Comparison of ENCODE assay signal across 14 cellular contexts in the genomic region with DNA sequence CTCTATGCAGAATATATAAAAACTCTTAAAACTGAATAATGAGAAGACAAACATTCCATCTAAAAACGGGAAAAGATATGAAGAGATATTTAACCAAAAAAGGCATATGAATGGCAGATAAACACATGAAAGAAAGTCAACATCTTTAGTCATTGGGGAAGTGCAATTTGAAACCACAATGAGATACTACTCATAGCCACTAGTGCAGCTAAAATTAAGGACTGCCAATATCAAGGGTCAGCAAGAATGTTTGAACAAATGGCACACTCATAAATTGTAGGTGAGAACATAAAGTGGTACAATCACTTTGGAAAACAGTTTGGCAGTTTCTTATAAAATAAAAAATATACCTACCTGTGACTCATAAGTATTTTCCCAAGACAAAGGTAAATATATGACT.
DNase-seq lines count a peak whose midpoint lies in the region; ATAC-seq and TF ChIP-seq lines count a peak whose summit lies in the region.
"Had no signal": no experiment of that assay in that cellular context is flagged by ENCODE, and none has a peak within 500 bp of the region (broad histone marks: within the 10 kb centered on the region; RNA-seq: fewer than 3 reads in every experiment).

No MANE protein-coding gene starts in this region.

- no peaks in the 10 kb centered on the region for H3K9me3 ChIP-seq in right atrium auricular region
- H3K9me3 ChIP-seq in left ventricle myocardium inferior (replicated peaks) = no peaks in the 10 kb centered on the region

- H3K4me1 ChIP-seq in right atrium auricular region (no peaks in the 10 kb centered on the region), left ventricle myocardium inferior (no peaks in the 10 kb centered on the region)

- DNase-seq in ELR (ENCODE audit: low read depth) (peak; percentile 42), LNCaP clone FGC (ENCODE audit: low read depth) (peak; percentile 22), RPMI7951 (ENCODE audit: low read depth) (peak; percentile 48), fibroblast of mammary gland (ENCODE audit: low read depth) (peak; percentile 53), right atrium auricular region (ENCODE audit: low spot score) (no peak), left ventricle myocardium inferior (no peak)
- DNase-seq: Calu3; CD4-positive, alpha-beta T cell; H7; NCI-H1092 treated with DMSO at 0.1 percent for 48 hours; NCI-H1694 treated with DMSO at 0.1 percent for 48 hours; NCI-H446; RPMI8226 had no signal

- intact Hi-C loops in left ventricle myocardium inferior (cut with micrococcal nuclease) = no loop called here

- H3K36me3 ChIP-seq in right atrium auricular region (no peaks in the 10 kb centered on the region), left ventricle myocardium inferior (no peaks in the 10 kb centered on the region)

- no peak for ATAC-seq in GM18505 (IDR thresholded peaks at IDR 0.05; ENCODE audit: unreplicated experiment)

- no peak overlapping the region for H3K27ac ChIP-seq in right atrium auricular region
- no peak overlapping the region for H3K27ac ChIP-seq in left ventricle myocardium inferior (replicated peaks)

- TF ChIP-seq CTCF in LNCaP clone FGC (IDR thresholded peaks at IDR 0.05; ENCODE audit: control insufficient read depth, extremely low read depth, insufficient read depth) (no peak), fibroblast of mammary gland (conservative IDR thresholded peaks at IDR 0.05; ENCODE audit: control insufficient read depth, insufficient read depth, low read depth, low read length) (no peak), right atrium auricular region (IDR thresholded peaks at IDR 0.05) (no peak), left ventricle myocardium inferior (IDR thresholded peaks at IDR 0.05; ENCODE audit: borderline replicate concordance) (no peak)

- H3K27me3 ChIP-seq in right atrium auricular region (no peaks in the 10 kb centered on the region), left ventricle myocardium inferior (ENCODE audit: low read depth) (no peaks in the 10 kb centered on the region)

- H3K4me3 ChIP-seq in LNCaP clone FGC (ENCODE audit: low read depth, low read length) (no peak overlapping the region), fibroblast of mammary gland (ENCODE audit: control insufficient read depth, low read depth, low read length) (no peak overlapping the region), right atrium auricular region (no peak overlapping the region), left ventricle myocardium inferior (no peak overlapping the region)

- TF ChIP-seq POLR2A in GM18505 (IDR thresholded peaks at IDR 0.05; ENCODE audit: borderline replicate concordance, extremely low read depth, insufficient read depth, insufficient read length) = no peak

Comparison
In these comparisons a context has a peak if more than half of its experiments do, and no peak if none do; other contexts are left out.
1. DNase-seq: peak in ELR (single experiment), LNCaP clone FGC (single experiment), RPMI7951 (single experiment) and fibroblast of mammary gland (single experiment); none in right atrium auricular region (single experiment) and left ventricle myocardium inferior (single experiment).